ENCODE assay signal across 26 cellular contexts in the genomic region with DNA sequence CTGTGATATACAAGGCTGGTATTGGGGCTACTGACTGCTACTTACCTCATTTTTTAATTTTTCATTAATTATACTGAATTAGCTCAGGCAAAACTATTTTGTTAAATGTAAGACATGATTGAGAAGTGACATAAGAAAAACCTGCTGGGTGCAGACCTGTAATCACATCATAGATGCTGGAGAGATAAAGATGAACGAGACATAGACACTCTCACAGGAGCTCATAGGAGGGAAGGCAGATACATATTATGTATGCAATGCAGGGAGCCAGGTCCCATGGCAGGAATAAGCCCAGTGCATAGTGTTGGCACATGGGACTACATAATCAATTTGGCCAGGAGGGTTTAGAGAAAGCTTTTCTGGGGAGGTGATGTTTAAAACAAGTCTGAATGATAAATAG.
DNase-seq lines count a peak whose midpoint lies in the region; ATAC-seq and TF ChIP-seq lines count a peak whose summit lies in the region.
"Had no signal": no experiment of that assay in that cellular context is flagged by ENCODE, and none has a peak within 500 bp of the region (broad histone marks: within the 10 kb centered on the region; RNA-seq: fewer than 3 reads in every experiment).

No MANE protein-coding gene starts in this region.

- H3K4me1 ChIP-seq in CD8-positive, alpha-beta memory T cell (ENCODE audit: insufficient read depth, low read length): peaks cover 100% of the 10 kb centered on the region
- peaks cover 94 to 99% of the 10 kb centered on the region in 2 donors for H3K4me1 ChIP-seq in naive thymus-derived CD4-positive, alpha-beta T cell (ENCODE audit: control insufficient read depth in 2 of 2, insufficient read depth in 2 of 2, low read length in 2 of 2)
- H3K4me1 ChIP-seq in prostate gland (replicated peaks): no peaks in the 10 kb centered on the region
- H3K4me1 ChIP-seq: foreskin keratinocyte, transverse colon had no signal

- no peaks in the 10 kb centered on the region for H3K9me3 Mint-ChIP-seq in activated T-cell treated with anti-CD3 and anti-CD28 coated beads, Interleukin-2, amount 50 U/mL, for 24 hours
- no peaks in the 10 kb centered on the region for H3K9me3 Mint-ChIP-seq in CD8-positive, alpha-beta memory T cell
- H3K9me3 Mint-ChIP-seq in activated T-helper 1 cell treated with anti-CD3 and anti-CD28 coated beads, Interleukin-12 subunit alpha, Interleukin-12 subunit beta, Interleukin-2, Interleukin-4 antibody, amounts not matched to agents 30 ng/mL and 10 ng/mL and 1 ng/mL, durations not matched to agents 14 hours and 24 hours and 36 hours: no peaks in the 10 kb centered on the region
- H3K9me3 Mint-ChIP-seq in naive thymus-derived CD4-positive, alpha-beta T cell: no peaks in the 10 kb centered on the region

- H3K36me3 Mint-ChIP-seq in activated T-cell treated with anti-CD3 and anti-CD28 coated beads, Interleukin-2, amount 50 U/mL, for 24 hours (ENCODE audit: low read depth): peaks cover 57% of the 10 kb centered on the region
- H3K36me3 Mint-ChIP-seq in CD8-positive, alpha-beta memory T cell: peaks cover 0 to 69% (median 16%) of the 10 kb centered on the region in 3 donors
- peaks cover 55% of the 10 kb centered on the region for H3K36me3 Mint-ChIP-seq in activated T-helper 1 cell treated with anti-CD3 and anti-CD28 coated beads, Interleukin-12 subunit alpha, Interleukin-12 subunit beta, Interleukin-2, Interleukin-4 antibody, amounts not matched to agents 30 ng/mL and 10 ng/mL and 1 ng/mL, durations not matched to agents 14 hours and 24 hours and 36 hours (ENCODE audit: low read depth)
- peaks cover 0 to 56% (median 8%) of the 10 kb centered on the region in 5 donors for H3K36me3 Mint-ChIP-seq in naive thymus-derived CD4-positive, alpha-beta T cell
- H3K36me3 Mint-ChIP-seq: IgD-negative memory B cell had no signal

- POLR2A ChIA-PET in CD8-positive, alpha-beta memory T cell (lab: Charles Lee): interaction anchor here (0.6 to 1.4 kb wide), 6 partner anchors 9 to 127 kb away, joined by 3 to 6 read pairs (median 4); no protein-coding TSS in a partner anchor
- POLR2A ChIA-PET in naive thymus-derived CD4-positive, alpha-beta T cell (lab: Charles Lee): interaction anchor here (0.7 to 2.0 kb wide), 10 partner anchors 9 to 76 kb away, joined by 3 to 14 read pairs (median 4); no protein-coding TSS in a partner anchor

- no peaks in the 10 kb centered on the region for H3K36me3 ChIP-seq in CD8-positive, alpha-beta memory T cell (ENCODE audit: insufficient read depth, low read length)
- H3K36me3 ChIP-seq in naive thymus-derived CD4-positive, alpha-beta T cell (ENCODE audit: control insufficient read depth in 2 of 3, insufficient read depth in 3 of 3, low read length in 3 of 3): peaks cover 0 to 2% (median 0%) of the 10 kb centered on the region in 3 experiments
- H3K36me3 ChIP-seq in prostate gland: no peaks in the 10 kb centered on the region
- H3K36me3 ChIP-seq: left ventricle myocardium inferior, neutrophil, transverse colon had no signal

- no peaks in the 10 kb centered on the region for H3K9me3 ChIP-seq in CD8-positive, alpha-beta memory T cell (ENCODE audit: low read length)
- no peaks in the 10 kb centered on the region for H3K9me3 ChIP-seq in naive thymus-derived CD4-positive, alpha-beta T cell (ENCODE audit: control insufficient read depth in 2 of 3, low read length in 3 of 3)
- no peaks in the 10 kb centered on the region for H3K9me3 ChIP-seq in prostate gland
- H3K9me3 ChIP-seq: esophagus squamous epithelium, left ventricle myocardium inferior, neutrophil, transverse colon had no signal

- CTCF ChIA-PET in CD8-positive, alpha-beta memory T cell (lab: Charles Lee): interaction anchor here (0.9 to 2.7 kb wide), 7 partner anchors 10 to 74 kb away, joined by 3 to 9 read pairs (median 4); no protein-coding TSS in a partner anchor
- CTCF ChIA-PET in naive thymus-derived CD4-positive, alpha-beta T cell (lab: Charles Lee): interaction anchor here (1.2 to 1.4 kb wide), 2 partner anchors 9 to 74 kb away, joined by 3 to 4 read pairs; a partner anchor contains a TSS

- H3K27me3 Mint-ChIP-seq in activated T-cell treated with anti-CD3 and anti-CD28 coated beads, Interleukin-2, amount 50 U/mL, for 24 hours: no peaks in the 10 kb centered on the region
- H3K27me3 Mint-ChIP-seq in CD8-positive, alpha-beta memory T cell: no peaks in the 10 kb centered on the region
- H3K27me3 Mint-ChIP-seq in activated T-helper 1 cell treated with anti-CD3 and anti-CD28 coated beads, Interleukin-12 subunit alpha, Interleukin-12 subunit beta, Interleukin-2, Interleukin-4 antibody, amounts not matched to agents 30 ng/mL and 10 ng/mL and 1 ng/mL, durations not matched to agents 14 hours and 24 hours and 36 hours (ENCODE audit: insufficient read depth): no peaks in the 10 kb centered on the region
- H3K27me3 Mint-ChIP-seq in naive thymus-derived CD4-positive, alpha-beta T cell: no peaks in the 10 kb centered on the region

- no peak overlapping the region for H3K4me3 Mint-ChIP-seq in activated T-cell treated with anti-CD3 and anti-CD28 coated beads, Interleukin-2, amount 50 U/mL, for 24 hours
- H3K4me3 Mint-ChIP-seq in CD8-positive, alpha-beta memory T cell: peak overlapping the region; percentile 28 to 73 (median 66)
- peak overlapping the region; percentile 11 for H3K4me3 Mint-ChIP-seq in activated T-helper 1 cell treated with anti-CD3 and anti-CD28 coated beads, Interleukin-12 subunit alpha, Interleukin-12 subunit beta, Interleukin-2, Interleukin-4 antibody, amounts not matched to agents 30 ng/mL and 10 ng/mL and 1 ng/mL, durations not matched to agents 14 hours and 24 hours and 36 hours
- H3K4me3 Mint-ChIP-seq in naive thymus-derived CD4-positive, alpha-beta T cell: peak overlapping the region; percentile 10 to 67 (median 54)
- H3K4me3 Mint-ChIP-seq: B cell, IgD-negative memory B cell had no signal

- TF ChIP-seq CTCF in prostate gland (IDR thresholded peaks at IDR 0.05): no peak

- peak; percentile 39 for ATAC-seq in naive thymus-derived CD4-positive, alpha-beta T cell
- ATAC-seq: foreskin keratinocyte, Right ventricle myocardium inferior, sciatic nerve had no signal

- H3K27me3 ChIP-seq in CD8-positive, alpha-beta memory T cell (ENCODE audit: insufficient read depth, low read length, poor library complexity, severe bottlenecking): no peaks in the 10 kb centered on the region
- H3K27me3 ChIP-seq in naive thymus-derived CD4-positive, alpha-beta T cell (ENCODE audit: control insufficient read depth in 2 of 2, insufficient read depth in 2 of 2, low read length in 2 of 2): no peaks in the 10 kb centered on the region
- no peaks in the 10 kb centered on the region for H3K27me3 ChIP-seq in prostate gland (replicated peaks; ENCODE audit: insufficient read depth)
- H3K27me3 ChIP-seq: esophagus squamous epithelium, foreskin keratinocyte, neutrophil, transverse colon had no signal

- no peak overlapping the region for H3K27ac ChIP-seq in CD8-positive, alpha-beta memory T cell (ENCODE audit: low read depth, low read length)
- H3K27ac ChIP-seq in naive thymus-derived CD4-positive, alpha-beta T cell (ENCODE audit: low read depth, low read length): peak overlapping the region; percentile 27
- H3K27ac ChIP-seq in prostate gland: no peak overlapping the region
- H3K27ac ChIP-seq: esophagus squamous epithelium, foreskin keratinocyte, left ventricle myocardium inferior, neutrophil, transverse colon had no signal

- intact Hi-C loops in activated T-helper 1 cell treated with anti-CD3 and anti-CD28 coated beads, Interleukin-12 subunit alpha, Interleukin-12 subunit beta, Interleukin-2, Interleukin-4 antibody, amounts not matched to agents 30 ng/mL and 10 ng/mL and 1 ng/mL, durations not matched to agents 14 hours and 24 hours and 36 hours (cut with micrococcal nuclease): no loop called here
- intact Hi-C loops in naive thymus-derived CD4-positive, alpha-beta T cell (cut with micrococcal nuclease): no loop called here
- intact Hi-C loops in prostate gland (cut with DNase I): no loop called here

- peak overlapping the region; percentile 83 for H3K27ac Mint-ChIP-seq in activated T-cell treated with anti-CD3 and anti-CD28 coated beads, Interleukin-2, amount 50 U/mL, for 24 hours
- H3K27ac Mint-ChIP-seq in CD8-positive, alpha-beta memory T cell: peak overlapping the region in 7 of 8 donors; percentile 68 to 91 (median 83)
- peak overlapping the region; percentile 4 for H3K27ac Mint-ChIP-seq in activated T-helper 1 cell treated with anti-CD3 and anti-CD28 coated beads, Interleukin-12 subunit alpha, Interleukin-12 subunit beta, Interleukin-2, Interleukin-4 antibody, amounts not matched to agents 30 ng/mL and 10 ng/mL and 1 ng/mL, durations not matched to agents 14 hours and 24 hours and 36 hours
- H3K27ac Mint-ChIP-seq in naive thymus-derived CD4-positive, alpha-beta T cell: peak overlapping the region in 8 of 9 donors; percentile 44 to 94 (median 84)
- H3K27ac Mint-ChIP-seq: B cell, progenitor cell of endocrine pancreas had no signal

- no peak for TF ChIP-seq POLR2A in prostate gland (IDR thresholded peaks at IDR 0.05)

- DNase-seq in activated T-cell treated with anti-CD3 and anti-CD28 coated beads, Interleukin-2, amount 50 U/mL, for 24 hours: no peak
- no peak for DNase-seq in activated T-cell treated with anti-CD3 and anti-CD28 coated beads, Interleukin-2, amount 50 U/mL, for 1 hour
- no peak for DNase-seq in CD8-positive, alpha-beta memory T cell
- no peak for DNase-seq in activated T-helper 1 cell treated with anti-CD3 and anti-CD28 coated beads, Interleukin-12 subunit alpha, Interleukin-12 subunit beta, Interleukin-2, Interleukin-4 antibody, amounts not matched to agents 30 ng/mL and 10 ng/mL and 1 ng/mL, durations not matched to agents 14 hours and 24 hours and 36 hours (ENCODE audit: low spot score)
- no peak for DNase-seq in naive thymus-derived CD4-positive, alpha-beta T cell
- DNase-seq in prostate gland (ENCODE audit: low spot score) (no peak), H4 (ENCODE audit: low spot score) (no peak)
- no peak for DNase-seq in NK-92 treated with Interleukin-12 subunit alpha and Interleukin-12 subunit beta, amount 100 ng/mL, for 24 hours (lab: John Stamatoyannopoulos, UW)
- DNase-seq: activated CD4-positive, alpha-beta T cell treated with anti-CD3 and anti-CD28 coated beads for 4 hours; DMS153; esophagus squamous epithelium; foreskin keratinocyte; head of caudate nucleus; islet precursor cell; left ventricle myocardium inferior; mesenchymal stem cell; NCI-H146; NCI-H226; NCI-H526 treated with DMSO at 0.1 percent for 48 hours; transverse colon had no signal

- WGBS in prostate gland: 81% methylated on average over 1 of the region's 1 CpG

- H3K4me1 Mint-ChIP-seq in activated T-cell treated with anti-CD3 and anti-CD28 coated beads, Interleukin-2, amount 50 U/mL, for 24 hours (ENCODE audit: low read depth): peaks cover 52% of the 10 kb centered on the region
- peaks cover 0 to 54% (median 53%) of the 10 kb centered on the region in 3 donors for H3K4me1 Mint-ChIP-seq in CD8-positive, alpha-beta memory T cell
- H3K4me1 Mint-ChIP-seq in activated T-helper 1 cell treated with anti-CD3 and anti-CD28 coated beads, Interleukin-12 subunit alpha, Interleukin-12 subunit beta, Interleukin-2, Interleukin-4 antibody, amounts not matched to agents 30 ng/mL and 10 ng/mL and 1 ng/mL, durations not matched to agents 14 hours and 24 hours and 36 hours (ENCODE audit: low read depth): peaks cover 80% of the 10 kb centered on the region
- H3K4me1 Mint-ChIP-seq in naive thymus-derived CD4-positive, alpha-beta T cell: peaks cover 0 to 95% (median 72%) of the 10 kb centered on the region in 7 donors

- no peak overlapping the region for H3K4me3 ChIP-seq in CD8-positive, alpha-beta memory T cell (ENCODE audit: low read length)
- H3K4me3 ChIP-seq in naive thymus-derived CD4-positive, alpha-beta T cell (ENCODE audit: low read length): no peak overlapping the region
- no peak overlapping the region for H3K4me3 ChIP-seq in prostate gland
- H3K4me3 ChIP-seq: esophagus squamous epithelium, left ventricle myocardium inferior, transverse colon had no signal

Comparison
In these comparisons a context has a peak if more than half of its experiments do, and no peak if none do; other contexts are left out.
1. H3K27ac Mint-ChIP-seq: peak in every context shown above with its lines; median percentile 84 in naive thymus-derived CD4-positive, alpha-beta T cell; 83 in activated T-cell treated with anti-CD3 and anti-CD28 coated beads, Interleukin-2, amount 50 U/mL, for 24 hours; 83 in CD8-positive, alpha-beta memory T cell; 4 in activated T-helper 1 cell treated with anti-CD3 and anti-CD28 coated beads, Interleukin-12 subunit alpha, Interleukin-12 subunit beta, Interleukin-2, Interleukin-4 antibody, amounts not matched to agents 30 ng/mL and 10 ng/mL and 1 ng/mL, durations not matched to agents 14 hours and 24 hours and 36 hours.